In the genomic region with DNA sequence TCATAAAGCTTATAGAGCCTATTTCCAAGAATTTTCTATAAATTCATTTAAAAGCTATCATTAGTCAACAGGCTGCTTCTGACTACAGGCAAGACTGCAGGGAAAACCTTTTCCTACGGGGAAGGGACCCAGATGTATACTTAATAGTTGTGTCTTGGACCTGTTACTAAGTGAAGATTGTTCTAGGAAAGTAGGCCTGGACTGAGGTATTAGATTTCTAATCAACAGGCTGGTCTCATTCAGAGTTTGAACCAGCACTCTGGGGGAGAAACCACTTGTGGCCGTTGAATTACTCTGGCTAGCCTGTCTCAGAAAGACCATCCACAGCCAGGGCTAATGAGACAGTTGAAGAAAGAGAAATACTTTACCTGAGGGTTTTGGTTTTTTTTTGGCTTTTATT, we compare ENCODE assay signal across 18 cellular contexts.
DNase-seq lines count a peak whose midpoint lies in the region; ATAC-seq and TF ChIP-seq lines count a peak whose summit lies in the region.
"Had no signal": no experiment of that assay in that cellular context is flagged by ENCODE, and none has a peak within 500 bp of the region (broad histone marks: within the 10 kb centered on the region; RNA-seq: fewer than 3 reads in every experiment).

No MANE protein-coding gene starts in this region.

- no peaks in the 10 kb centered on the region for H3K27me3 ChIP-seq in HCT116 (ENCODE audit: insufficient read depth, low read length)
- no peaks in the 10 kb centered on the region for H3K27me3 ChIP-seq in stomach
- H3K27me3 ChIP-seq: SJCRH30 had no signal

- H3K4me2 ChIP-seq in HCT116 (ENCODE audit: low read length), result no peak overlapping the region
- H3K4me2 ChIP-seq: GM23338 had no signal

- POLR2A ChIA-PET in HCT116 (lab: Charles Lee), result no interaction called here

- no peaks in the 10 kb centered on the region for H3K9me2 ChIP-seq in HCT116 (ENCODE audit: insufficient read depth)

- H4K20me1 ChIP-seq in HCT116 (ENCODE audit: insufficient read depth), result no peaks in the 10 kb centered on the region

- DNase-seq in DMS53 (lab: John Stamatoyannopoulos, UW), result peak; percentile 51
- DNase-seq in DMS53 treated with DMSO at 0.1 percent for 48 hours (lab: John Stamatoyannopoulos, UW; ENCODE audit: unreplicated experiment), result no peak
- no peak for DNase-seq in HCT116 (ENCODE audit: low read depth, low spot score)
- no peak for DNase-seq in left lobe of liver (ENCODE audit: low spot score)
- DNase-seq in stomach, result no peak
- no peak for DNase-seq in head of caudate nucleus
- no peak for DNase-seq in stimulated activated CD4-positive, alpha-beta T cell treated with anti-CD3 and anti-CD28 coated beads, Interleukin-4, amount 100 ng/mL, for 24 hours
- DNase-seq: CD8-positive, alpha-beta T cell; GDM1; KBM-7; NCI-H1048; NCI-H1436 treated with DMSO at 0.1 percent for 48 hours; NCI-H774; SJCRH30 had no signal

- CTCF ChIA-PET in HCT116 (lab: Charles Lee), result interaction anchor here (0.8 to 4.9 kb wide), 4 partner anchors 138 to 335 kb away, joined by 3 to 102 read pairs (median 13); no protein-coding TSS in a partner anchor

- no peak for TF ChIP-seq POLR2A in HCT116 (IDR thresholded peaks at IDR 0.05; ENCODE audit: borderline replicate concordance, extremely low read depth, insufficient read depth, insufficient read length)
- no peak for TF ChIP-seq POLR2A in stomach (IDR thresholded peaks at IDR 0.05)

- TF ChIP-seq RAD21 in HCT116 (IDR thresholded peaks at IDR 0.05; ENCODE audit: low read depth), result no peak

- H2AFZ ChIP-seq in HCT116 (ENCODE audit: low read depth, low read length, poor library complexity, severe bottlenecking), result no peak overlapping the region
- H2AFZ ChIP-seq: GM23338 had no signal

- ATAC-seq in HCT116, result no peak
- ATAC-seq in left lobe of liver, result peak; percentile 4
- no peak for ATAC-seq in HG03135 (IDR thresholded peaks at IDR 0.05; ENCODE audit: unreplicated experiment)
- ATAC-seq: CD8-positive, alpha-beta T cell; GM12878; GM23338 had no signal

- H3K79me2 ChIP-seq in HCT116 (ENCODE audit: insufficient read depth, low read length), result no peaks in the 10 kb centered on the region

- RAD21 ChIA-PET in HCT116 (lab: Charles Lee; ENCODE audit: low non-redundant PET in 1 of 2, low total read pairs in 2 of 2, uncharacterized antibody in 2 of 2, unreplicated experiment in 2 of 2), result interaction anchor here in 1 of 2 experiments (2.6 kb wide), 1 partner anchor 266 kb away, joined by 19 read pairs; no protein-coding TSS in a partner anchor

- BruUV-seq in HCT116 (replicated peaks; lab: Mats Ljungman, UMichigan), result TSS peak; percentile 15

- intact Hi-C loops in HCT116 (cut with micrococcal nuclease), result loop anchor here (5.0 kb wide), 2 partner anchors 138 to 1343 kb away; no protein-coding TSS in a partner anchor
- intact Hi-C loops in stomach (cut with DNase I; ENCODE audit: low total_unique reads), result loop anchor here (5.0 kb wide), 1 partner anchor 268 kb away; no protein-coding TSS in a partner anchor
- intact Hi-C loops in head of caudate nucleus (cut with DNase I), result loop anchor here (5.0 kb wide), 1 partner anchor 268 kb away; no protein-coding TSS in a partner anchor

- no peak overlapping the region for H3K9ac ChIP-seq in HCT116 (ENCODE audit: low read length)

- no peak overlapping the region for H3K27ac ChIP-seq in HCT116 (ENCODE audit: low read depth, low read length)
- H3K27ac ChIP-seq in stomach, result peak overlapping the region in 3 of 5 donors; percentile 22 to 43 (median 23)
- H3K27ac ChIP-seq: 22Rv1, SJCRH30 had no signal

- no peaks in the 10 kb centered on the region for H3K4me1 ChIP-seq in HCT116 (ENCODE audit: control insufficient read depth in 1 of 2, insufficient read depth in 2 of 2, low read length in 2 of 2)
- peaks cover 0 to 23% (median 0%) of the 10 kb centered on the region in 4 donors for H3K4me1 ChIP-seq in stomach
- H3K4me1 ChIP-seq: SJCRH30 had no signal

- no peaks in the 10 kb centered on the region for H3K9me3 ChIP-seq in HCT116 (ENCODE audit: control insufficient read depth in 1 of 2, insufficient read depth in 1 of 2, low read depth in 1 of 2, low read length in 2 of 2)
- H3K9me3 ChIP-seq in stomach, result no peaks in the 10 kb centered on the region
- H3K9me3 ChIP-seq: SJCRH30 had no signal

- TF ChIP-seq CTCF in HCT116 (IDR thresholded peaks at IDR 0.05 in 2 of 3, conservative IDR thresholded peaks at IDR 0.05 in 1 of 3; ENCODE audit: borderline replicate concordance in 1 of 3, insufficient read depth in 1 of 3, low read depth in 2 of 3, low read length in 2 of 3), result no peak
- TF ChIP-seq CTCF in stomach (IDR thresholded peaks at IDR 0.05), result no peak

- 70 to 86% (median 82%) methylated on average over 2 of the region's 2 CpGs for WGBS in stomach, 5 donors

- TF ChIP-seq EP300 in stomach (IDR thresholded peaks at IDR 0.05), result no peak

- H3K36me3 ChIP-seq in HCT116 (ENCODE audit: control insufficient read depth in 1 of 2, insufficient read depth in 2 of 2, low read length in 2 of 2) (peaks cover 0 to 4% of the 10 kb centered on the region in 2 experiments; a peak in 1 of 4 replicates), stomach (peaks cover 3 to 29% (median 25%) of the 10 kb centered on the region in 4 donors)
- H3K36me3 ChIP-seq: SJCRH30 had no signal

- H3K4me3 ChIP-seq in HCT116 (replicated peaks in 1 of 2; ENCODE audit: low read depth in 1 of 2, low read length in 2 of 2) (no peak overlapping the region), stomach (no peak overlapping the region)
- H3K4me3 ChIP-seq: GM12878, GM23338, SJCRH30 had no signal

TF ChIP-seq in HCT116, 20 proteins besides CTCF, POLR2A, EP300 and RAD21:
- TF ChIP-seq, protein P1, sequence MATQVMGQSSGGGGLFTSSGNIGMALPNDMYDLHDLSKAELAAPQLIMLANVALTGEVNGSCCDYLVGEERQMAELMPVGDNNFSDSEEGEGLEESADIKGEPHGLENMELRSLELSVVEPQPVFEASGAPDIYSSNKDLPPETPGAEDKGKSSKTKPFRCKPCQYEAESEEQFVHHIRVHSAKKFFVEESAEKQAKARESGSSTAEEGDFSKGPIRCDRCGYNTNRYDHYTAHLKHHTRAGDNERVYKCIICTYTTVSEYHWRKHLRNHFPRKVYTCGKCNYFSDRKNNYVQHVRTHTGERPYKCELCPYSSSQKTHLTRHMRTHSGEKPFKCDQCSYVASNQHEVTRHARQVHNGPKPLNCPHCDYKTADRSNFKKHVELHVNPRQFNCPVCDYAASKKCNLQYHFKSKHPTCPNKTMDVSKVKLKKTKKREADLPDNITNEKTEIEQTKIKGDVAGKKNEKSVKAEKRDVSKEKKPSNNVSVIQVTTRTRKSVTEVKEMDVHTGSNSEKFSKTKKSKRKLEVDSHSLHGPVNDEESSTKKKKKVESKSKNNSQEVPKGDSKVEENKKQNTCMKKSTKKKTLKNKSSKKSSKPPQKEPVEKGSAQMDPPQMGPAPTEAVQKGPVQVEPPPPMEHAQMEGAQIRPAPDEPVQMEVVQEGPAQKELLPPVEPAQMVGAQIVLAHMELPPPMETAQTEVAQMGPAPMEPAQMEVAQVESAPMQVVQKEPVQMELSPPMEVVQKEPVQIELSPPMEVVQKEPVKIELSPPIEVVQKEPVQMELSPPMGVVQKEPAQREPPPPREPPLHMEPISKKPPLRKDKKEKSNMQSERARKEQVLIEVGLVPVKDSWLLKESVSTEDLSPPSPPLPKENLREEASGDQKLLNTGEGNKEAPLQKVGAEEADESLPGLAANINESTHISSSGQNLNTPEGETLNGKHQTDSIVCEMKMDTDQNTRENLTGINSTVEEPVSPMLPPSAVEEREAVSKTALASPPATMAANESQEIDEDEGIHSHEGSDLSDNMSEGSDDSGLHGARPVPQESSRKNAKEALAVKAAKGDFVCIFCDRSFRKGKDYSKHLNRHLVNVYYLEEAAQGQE (IDR thresholded peaks at IDR 0.05; ENCODE audit: low read depth), result no peak
